ENCODE assay signal across 7 cellular contexts in genomic region chr10:11185128-11185665, GRCh38.
A peak's percentile ranks its signal among the peaks of the same experiment; 100 is the strongest.
DNase-seq lines count a peak whose midpoint lies in the region; ATAC-seq, FAIRE-seq and TF ChIP-seq lines count a peak whose summit lies in the region.
"Not testable (repeated sequence)": the region's sequence is repeated elsewhere in the genome, so short reads cannot be mapped to it uniquely, and the experiment has no call there.

No MANE protein-coding gene starts in this region.

- H3K4me3 ChIP-seq in CD4-positive, alpha-beta memory T cell (ENCODE audit: low read length in 2 of 2); Loucy (ENCODE audit: low read length, poor library complexity, severe bottlenecking); GM12878; neutrophil (ENCODE audit: low read depth in 1 of 2, low read length in 1 of 2): not testable (repeated sequence)

- H2AFZ ChIP-seq in Loucy (ENCODE audit: low read length); GM12878 (ENCODE audit: control insufficient read depth, low read depth, low read length): not testable (repeated sequence)

- not testable (repeated sequence) for FAIRE-seq in GM12878 (lab: Jason Lieb, UNC)

- H3K9me3 ChIP-seq in CD4-positive, alpha-beta memory T cell (ENCODE audit: control insufficient read depth in 1 of 2, low read length in 2 of 2); Loucy (ENCODE audit: insufficient read depth, low read depth, low read length); neutrophil: not testable (repeated sequence)
- peaks cover 26% of the 10 kb centered on the region for H3K9me3 ChIP-seq in GM12878 (replicated peaks; ENCODE audit: control insufficient read depth, insufficient read depth, low read length)

- H3K27ac Mint-ChIP-seq in CD4-positive, alpha-beta memory T cell = peak overlapping the region in 6 of 7 donors; percentile 21 to 77 (median 47)
- H3K27ac Mint-ChIP-seq in activated CD8-positive, alpha-beta T cell treated with anti-CD3 and anti-CD28 coated beads for 36 hours = peak overlapping the region; percentile 83
- peak overlapping the region; percentile 57 for H3K27ac Mint-ChIP-seq in activated naive CD4-positive, alpha-beta T cell treated with anti-CD3 and anti-CD28 coated beads for 36 hours
- H3K27ac Mint-ChIP-seq in immature natural killer cell = peak overlapping the region in 2 of 6 donors; percentile 77 to 91

- RAD21 ChIA-PET in GM12878 (lab: Charles Lee; ENCODE audit: unreplicated experiment) = not testable (repeated sequence)

- not testable (repeated sequence) for H3K27me3 ChIP-seq in CD4-positive, alpha-beta memory T cell (ENCODE audit: insufficient read depth, low read length); Loucy (ENCODE audit: insufficient read depth, low read length, poor library complexity, severe bottlenecking); GM12878 (replicated peaks in 1 of 2; ENCODE audit: control insufficient read depth in 2 of 2, insufficient read depth in 2 of 2, low read length in 1 of 2); neutrophil

- not testable (repeated sequence) for BruUV-seq in GM12878 (replicated peaks; lab: Mats Ljungman, UMichigan)

- WGBS in GM12878 (ENCODE audit: insufficient coverage, insufficient replicate concordance, low lambda C conversion rate, missing lambda C conversion rate) = 100% methylated on average over 13 of the region's 13 CpGs

- SMC1A ChIA-PET in GM12878 (lab: Charles Lee; ENCODE audit: uncharacterized antibody, unreplicated experiment) = interaction anchor here (1.0 kb wide), 1 partner anchor 58 kb away, joined by 3 read pairs; no protein-coding TSS in a partner anchor

- peak overlapping the region; percentile 49 for H3K4me2 ChIP-seq in Loucy (ENCODE audit: low read depth, low read length, poor library complexity, severe bottlenecking)
- H3K4me2 ChIP-seq in GM12878 (ENCODE audit: control insufficient read depth, insufficient read depth) = not testable (repeated sequence)

- H3K9me3 Mint-ChIP-seq in CD4-positive, alpha-beta memory T cell = peaks cover 0 to 12% (median 7%) of the 10 kb centered on the region in 8 donors
- peaks cover 17% of the 10 kb centered on the region for H3K9me3 Mint-ChIP-seq in activated CD8-positive, alpha-beta T cell treated with anti-CD3 and anti-CD28 coated beads for 36 hours
- not testable (repeated sequence) for H3K9me3 Mint-ChIP-seq in activated naive CD4-positive, alpha-beta T cell treated with anti-CD3 and anti-CD28 coated beads for 36 hours; immature natural killer cell

- not testable (repeated sequence) for H3K27me3 Mint-ChIP-seq in CD4-positive, alpha-beta memory T cell; activated CD8-positive, alpha-beta T cell treated with anti-CD3 and anti-CD28 coated beads for 36 hours; activated naive CD4-positive, alpha-beta T cell treated with anti-CD3 and anti-CD28 coated beads for 36 hours (ENCODE audit: low read depth)
- peaks cover 2 to 34% (median 12%) of the 10 kb centered on the region in 3 donors for H3K27me3 Mint-ChIP-seq in immature natural killer cell (ENCODE audit: low read depth in 3 of 3)

- peaks cover 82 to 93% (median 87%) of the 10 kb centered on the region in 4 donors for H3K4me1 Mint-ChIP-seq in CD4-positive, alpha-beta memory T cell
- H3K4me1 Mint-ChIP-seq in activated CD8-positive, alpha-beta T cell treated with anti-CD3 and anti-CD28 coated beads for 36 hours (ENCODE audit: low read depth) = peaks cover 92% of the 10 kb centered on the region
- peaks cover 94% of the 10 kb centered on the region for H3K4me1 Mint-ChIP-seq in activated naive CD4-positive, alpha-beta T cell treated with anti-CD3 and anti-CD28 coated beads for 36 hours (ENCODE audit: low read depth)
- H3K4me1 Mint-ChIP-seq in immature natural killer cell = peaks cover 0 to 95% of the 10 kb centered on the region in 2 donors

- H3K9me2 ChIP-seq in Loucy (replicated peaks; ENCODE audit: low read depth, low read length) = not testable (repeated sequence)

- peaks cover 78 to 90% of the 10 kb centered on the region in 2 donors for H3K36me3 Mint-ChIP-seq in CD4-positive, alpha-beta memory T cell
- peaks cover 96% of the 10 kb centered on the region for H3K36me3 Mint-ChIP-seq in activated CD8-positive, alpha-beta T cell treated with anti-CD3 and anti-CD28 coated beads for 36 hours (ENCODE audit: low read depth)
- peaks cover 70% of the 10 kb centered on the region for H3K36me3 Mint-ChIP-seq in activated naive CD4-positive, alpha-beta T cell treated with anti-CD3 and anti-CD28 coated beads for 36 hours (ENCODE audit: low read depth)
- H3K36me3 Mint-ChIP-seq in immature natural killer cell = peaks cover 52 to 67% (median 67%) of the 10 kb centered on the region in 3 donors

- peaks cover 32% of the 10 kb centered on the region for H3K36me3 ChIP-seq in CD4-positive, alpha-beta memory T cell (ENCODE audit: insufficient read depth, low read length)
- H3K36me3 ChIP-seq in Loucy (ENCODE audit: insufficient read depth, low read length) (peaks cover 99% of the 10 kb centered on the region), GM12878 (ENCODE audit: control insufficient read depth in 2 of 2, insufficient read depth in 2 of 2, low read length in 1 of 2) (peaks cover 14 to 54% of the 10 kb centered on the region in 2 experiments), neutrophil (peaks cover 56% of the 10 kb centered on the region)

- in situ Hi-C loops in GM12878 (cut with MboI) = not testable (repeated sequence)

- CTCF ChIA-PET in CD4-positive, alpha-beta memory T cell (lab: Charles Lee; ENCODE audit: partially characterized antibody); activated CD8-positive, alpha-beta T cell treated with anti-CD3 and anti-CD28 coated beads for 36 hours (lab: Charles Lee); activated naive CD4-positive, alpha-beta T cell treated with anti-CD3 and anti-CD28 coated beads for 36 hours (lab: Charles Lee); GM12878 (lab: Yijun Ruan, JAX): not testable (repeated sequence)

- intact Hi-C loops in CD4-positive, alpha-beta memory T cell (cut with micrococcal nuclease); activated CD8-positive, alpha-beta T cell treated with anti-CD3 and anti-CD28 coated beads for 36 hours (cut with micrococcal nuclease); activated naive CD4-positive, alpha-beta T cell treated with anti-CD3 and anti-CD28 coated beads for 36 hours (cut with micrococcal nuclease); GM12878 (cut with micrococcal nuclease; ENCODE audit: unreplicated experiment): not testable (repeated sequence)

- TF ChIP-seq EP300 in GM12878 (IDR thresholded peaks at IDR 0.05; ENCODE audit: borderline replicate concordance in 1 of 2, control insufficient read depth in 1 of 2, low read depth in 2 of 2, low read length in 2 of 2) = not testable (repeated sequence)

- peak overlapping the region in 3 of 8 donors; percentile 6 to 33 (median 26) for H3K4me3 Mint-ChIP-seq in CD4-positive, alpha-beta memory T cell
- H3K4me3 Mint-ChIP-seq in activated CD8-positive, alpha-beta T cell treated with anti-CD3 and anti-CD28 coated beads for 36 hours; activated naive CD4-positive, alpha-beta T cell treated with anti-CD3 and anti-CD28 coated beads for 36 hours: not testable (repeated sequence)
- H3K4me3 Mint-ChIP-seq in immature natural killer cell = peak overlapping the region in 4 of 5 donors; percentile 49 to 73 (median 52)

- not testable (repeated sequence) for DNase-seq in CD4-positive, alpha-beta memory T cell; activated CD8-positive, alpha-beta T cell treated with anti-CD3 and anti-CD28 coated beads for 36 hours; activated naive CD4-positive, alpha-beta T cell treated with anti-CD3 and anti-CD28 coated beads for 36 hours; GM12878 (ENCODE audit: low read depth, low spot score); immature natural killer cell

- TF ChIP-seq POLR2A in GM12878 (IDR thresholded peaks at IDR 0.05; ENCODE audit: low read depth, low read length) = not testable (repeated sequence)

- not testable (repeated sequence) for H3K9ac ChIP-seq in Loucy (ENCODE audit: low read depth, low read length, poor library complexity, severe bottlenecking); GM12878 (ENCODE audit: control insufficient read depth, insufficient read depth, low read length)

- not testable (repeated sequence) for ATAC-seq in activated CD8-positive, alpha-beta T cell treated with anti-CD3 and anti-CD28 coated beads for 36 hours; GM12878

- POLR2A ChIA-PET in CD4-positive, alpha-beta memory T cell (lab: Charles Lee; ENCODE audit: partially characterized antibody) = interaction anchor here (1.1 to 1.9 kb wide), 2 partner anchors 16 to 21 kb away, joined by 3 to 6 read pairs; no protein-coding TSS in a partner anchor
- POLR2A ChIA-PET in activated CD8-positive, alpha-beta T cell treated with anti-CD3 and anti-CD28 coated beads for 36 hours (lab: Charles Lee) = interaction anchor here (1.1 to 1.6 kb wide), 2 partner anchors 10 to 19 kb away, joined by 3 to 5 read pairs; no protein-coding TSS in a partner anchor
- POLR2A ChIA-PET in GM12878 (lab: Charles Lee) = not testable (repeated sequence)

- not testable (repeated sequence) for TF ChIP-seq RAD21 in GM12878 (IDR thresholded peaks at IDR 0.05; ENCODE audit: insufficient read depth, low read depth, low read length)

- H3K79me2 ChIP-seq in Loucy (ENCODE audit: insufficient read depth, low read length) = peaks cover 100% of the 10 kb centered on the region
- peaks cover 100% of the 10 kb centered on the region for H3K79me2 ChIP-seq in GM12878 (ENCODE audit: control insufficient read depth, insufficient read depth, low read length)

- H3K27ac ChIP-seq in CD4-positive, alpha-beta memory T cell (ENCODE audit: low read depth, low read length); GM12878 (ENCODE audit: control insufficient read depth, insufficient read depth): not testable (repeated sequence)
- peak overlapping the region; percentile 96 for H3K27ac ChIP-seq in neutrophil

- H4K20me1 ChIP-seq in Loucy (ENCODE audit: insufficient read depth, low read length, poor library complexity, severe bottlenecking) = peaks cover 91% of the 10 kb centered on the region
- H4K20me1 ChIP-seq in GM12878 (ENCODE audit: control insufficient read depth, insufficient read depth) = not testable (repeated sequence)

- H3F3A ChIP-seq in Loucy (ENCODE audit: low read depth) = not testable (repeated sequence)

- peaks cover 100% of the 10 kb centered on the region for H3K4me1 ChIP-seq in CD4-positive, alpha-beta memory T cell (ENCODE audit: insufficient read depth, low read length)
- H3K4me1 ChIP-seq in Loucy (ENCODE audit: insufficient read depth, low read length, poor library complexity, severe bottlenecking) = peaks cover 83% of the 10 kb centered on the region
- peaks cover 43% of the 10 kb centered on the region for H3K4me1 ChIP-seq in GM12878 (ENCODE audit: control insufficient read depth, insufficient read depth, low read length)
- peaks cover 60 to 87% of the 10 kb centered on the region in 2 experiments for H3K4me1 ChIP-seq in neutrophil (ENCODE audit: control insufficient read depth in 1 of 2, insufficient read depth in 1 of 2, low read depth in 1 of 2, low read length in 1 of 2)

- not testable (repeated sequence) for TF ChIP-seq CTCF in Loucy (conservative IDR thresholded peaks at IDR 0.05; ENCODE audit: low read length); activated CD8-positive, alpha-beta T cell treated with anti-CD3 and anti-CD28 coated beads for 36 hours (IDR thresholded peaks at IDR 0.05); GM12878 (IDR thresholded peaks at IDR 0.05 in 2 of 3, conservative IDR thresholded peaks at IDR 0.05 in 1 of 3; ENCODE audit: control insufficient read depth in 2 of 3, extremely low read depth in 1 of 3, insufficient read depth in 1 of 3, low read depth in 3 of 3, low read length in 3 of 3); neutrophil (IDR thresholded peaks at IDR 0.05)
